25 cellular contexts compared by ENCODE assay signal in the genomic region with DNA sequence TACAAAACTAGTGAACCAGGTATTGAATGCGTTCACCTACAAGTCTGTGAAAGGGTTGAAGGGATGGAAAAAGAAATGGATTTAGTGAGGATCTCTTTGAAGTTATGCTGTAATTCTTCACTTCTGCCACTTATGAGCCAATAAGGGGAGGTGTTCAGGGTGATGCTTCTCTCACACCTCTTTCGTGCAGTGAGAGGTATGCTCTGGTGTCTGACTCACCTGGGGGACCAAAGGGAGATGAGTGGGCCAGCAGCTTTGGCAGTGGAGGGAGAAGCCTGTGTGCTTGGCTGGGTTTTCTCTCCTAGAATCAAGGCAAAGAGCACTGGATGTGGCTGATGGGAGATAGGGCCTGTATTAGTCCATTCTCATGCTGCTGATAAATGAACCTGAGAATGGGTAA. TPM values are rescaled to one million over a fixed set of nuclear protein-coding genes. Genes with fewer than 3 reads are reported as not detected.
"Had no signal": no experiment of that assay in that cellular context is flagged by ENCODE, and none has a peak within 500 bp of the region (broad histone marks: within the 10 kb centered on the region; RNA-seq: fewer than 3 reads in every experiment).

No MANE protein-coding gene starts in this region.

- H3K36me3 ChIP-seq: colonic mucosa, esophagus muscularis mucosa, lower lobe of right lung, right lobe of liver, suprapubic skin, transverse colon, vagina had no signal

- H3K4me1 Mint-ChIP-seq: immature natural killer cell; naive thymus-derived CD8-positive, alpha-beta T cell; stimulated activated naive CD8-positive, alpha-beta T cell treated with anti-CD3 and anti-CD28 coated beads, Interleukin-15, amount 100 ng/mL, for 72 hours had no signal

- H3K4me3 ChIP-seq: colonic mucosa, esophagus muscularis mucosa, lower lobe of right lung, right lobe of liver, suprapubic skin, transverse colon, vagina had no signal

- H3K4me1 ChIP-seq: colonic mucosa, lower lobe of right lung, parathyroid adenoma, right lobe of liver, suprapubic skin, transverse colon, vagina had no signal

- H3K36me3 Mint-ChIP-seq: immature natural killer cell; naive thymus-derived CD8-positive, alpha-beta T cell had no signal

- H3K27ac Mint-ChIP-seq: dendritic cell treated with granulocyte-macrophage colony-stimulating factor and Interleukin-4, amounts not matched to agents 40 ng/mL and 50 ng/mL, for 4 days; endodermal cell; immature natural killer cell; progenitor cell of endocrine pancreas; stimulated activated naive CD8-positive, alpha-beta T cell treated with anti-CD3 and anti-CD28 coated beads, Interleukin-15, amount 100 ng/mL, for 72 hours had no signal

- H3K27ac ChIP-seq: colonic mucosa, esophagus muscularis mucosa, lower lobe of right lung, parathyroid adenoma, right lobe of liver, suprapubic skin, transverse colon, vagina had no signal

- H3K27me3 ChIP-seq: colonic mucosa, esophagus muscularis mucosa, right lobe of liver, suprapubic skin, transverse colon, vagina had no signal

- ATAC-seq: left ventricle myocardium superior; lower lobe of right lung; naive thymus-derived CD8-positive, alpha-beta T cell; right lobe of liver; stimulated activated naive CD8-positive, alpha-beta T cell treated with anti-CD3 and anti-CD28 coated beads, Interleukin-15, amount 100 ng/mL, for 72 hours had no signal

- H3K9me3 ChIP-seq: colonic mucosa, esophagus muscularis mucosa, lower lobe of right lung, right lobe of liver, suprapubic skin, transverse colon, vagina had no signal

- H3K9ac ChIP-seq: parathyroid adenoma had no signal

- H3K27me3 Mint-ChIP-seq: dendritic cell treated with granulocyte-macrophage colony-stimulating factor and Interleukin-4, amounts not matched to agents 40 ng/mL and 50 ng/mL, for 4 days; progenitor cell of endocrine pancreas; stimulated activated naive CD8-positive, alpha-beta T cell treated with anti-CD3 and anti-CD28 coated beads, Interleukin-15, amount 100 ng/mL, for 72 hours had no signal

- H2AFZ ChIP-seq: parathyroid adenoma had no signal

- H3K4me3 Mint-ChIP-seq: dendritic cell treated with granulocyte-macrophage colony-stimulating factor and Interleukin-4, amounts not matched to agents 40 ng/mL and 50 ng/mL, for 4 days; endodermal cell; immature natural killer cell; naive thymus-derived CD8-positive, alpha-beta T cell; stimulated activated naive CD8-positive, alpha-beta T cell treated with anti-CD3 and anti-CD28 coated beads, Interleukin-15, amount 100 ng/mL, for 72 hours had no signal

- DNase-seq: colonic mucosa; effector CD8-positive, alpha-beta T cell; endodermal cell; foreskin melanocyte; hypothalamus; immature natural killer cell; islet precursor cell; kidney glomerular epithelial cell; left ventricle myocardium superior; lower lobe of right lung; naive thymus-derived CD8-positive, alpha-beta T cell; right lobe of liver; small intestine; stimulated activated CD4-positive, alpha-beta T cell treated with anti-CD3 and anti-CD28 coated beads, Interleukin-15, amount 100 ng/mL, for 24 hours; stimulated activated CD4-positive, alpha-beta T cell treated with anti-CD3 and anti-CD28 coated beads, Interleukin-2, amount 100 ng/mL, for 48 hours; stimulated activated CD8-positive, alpha-beta memory T cell treated with anti-CD3 and anti-CD28 coated beads, Interleukin-4, amount 100 ng/mL, for 48 hours; stimulated activated naive CD4-positive, alpha-beta T cell; stimulated activated naive CD8-positive, alpha-beta T cell treated with anti-CD3 and anti-CD28 coated beads, Interleukin-15, amount 100 ng/mL, for 72 hours; transverse colon had no signal

- H3K9me3 Mint-ChIP-seq: dendritic cell treated with granulocyte-macrophage colony-stimulating factor and Interleukin-4, amounts not matched to agents 40 ng/mL and 50 ng/mL, for 4 days; endodermal cell; immature natural killer cell; naive thymus-derived CD8-positive, alpha-beta T cell; stimulated activated naive CD8-positive, alpha-beta T cell treated with anti-CD3 and anti-CD28 coated beads, Interleukin-15, amount 100 ng/mL, for 72 hours had no signal

- H3K79me2 ChIP-seq: parathyroid adenoma had no signal

RNA-seq across cellular contexts. Expression of gene E2F7, which starts 45.4 kb away (rescaled TPM):
- total RNA-seq: esophagus muscularis mucosa; naive thymus-derived CD8-positive, alpha-beta T cell had no signal
